In genomic region chr16:2883027-2883846, GRCh38 we compare ENCODE assay signal across 8 cellular contexts. TPM values are rescaled to one million over a fixed set of nuclear protein-coding genes. Genes with fewer than 3 reads are reported as not detected.
DNase-seq lines count a peak whose midpoint lies in the region; ATAC-seq, FAIRE-seq and TF ChIP-seq lines count a peak whose summit lies in the region.

FLYWCH2 (plus strand) TSS chr16:2883215; CDS start chr16:2896450, 13,235 bp downstream.

- no peaks in the 10 kb centered on the region for H3K9me3 ChIP-seq in kidney (ENCODE audit: control insufficient read depth in 1 of 2, low read length in 2 of 2)

- no peak for FAIRE-seq in kidney (lab: Jason Lieb, UNC)

- H3K4me1 ChIP-seq in kidney (ENCODE audit: control insufficient read depth in 1 of 2, insufficient read depth in 1 of 2, low read depth in 1 of 2, low read length in 2 of 2) = peaks cover 6 to 7% of the 10 kb centered on the region in 2 donors

- no peak for TF ChIP-seq CTCF in kidney (IDR thresholded peaks at IDR 0.05; ENCODE audit: borderline replicate concordance, extremely low read depth, insufficient read depth)

- H3K9ac ChIP-seq in kidney (ENCODE audit: low read length in 2 of 2) = peak within 1 kb of the TSS; percentile 61 to 90

- H3K4me3 ChIP-seq in kidney (ENCODE audit: low read length in 2 of 2) = peak within 1 kb of the TSS; percentile 90 to 91

- DNase-seq in AG20443 (ENCODE audit: low spot score) (peak; percentile 97), NCI-H510A (lab: John Stamatoyannopoulos, UW) (peak; percentile 73), cerebellum (ENCODE audit: low spot score) (peak; percentile 97), kidney (peak; percentile 99)
- DNase-seq in activated CD4-positive, alpha-beta T cell treated with anti-CD3 and anti-CD28 coated beads for 1 hour = peak; percentile 100
- peak; percentile 99 for DNase-seq in stimulated activated CD4-positive, alpha-beta T cell treated with anti-CD3 and anti-CD28 coated beads, Interleukin-15, amount 100 ng/mL, for 24 hours

- peak; percentile 86 for TF ChIP-seq POLR2A in GM19099 (IDR thresholded peaks at IDR 0.05; ENCODE audit: extremely low read depth, insufficient read length, low read depth)

- intact Hi-C loops in kidney (cut with DNase I) = no loop called here

- peak within 1 kb of the TSS; percentile 95 to 97 for H3K27ac ChIP-seq in kidney (ENCODE audit: low read depth in 2 of 2, low read length in 2 of 2)

- peak; percentile 70 for ATAC-seq in HG03432 (IDR thresholded peaks at IDR 0.05; ENCODE audit: unreplicated experiment)

- no peaks in the 10 kb centered on the region for H3K36me3 ChIP-seq in kidney (ENCODE audit: control insufficient read depth in 1 of 2, insufficient read depth in 2 of 2, low read length in 2 of 2)

RNA-seq across cellular contexts. Expression of gene FLYWCH2, which starts in this region (rescaled TPM):
- total RNA-seq in cerebellum (21.8 TPM), kidney (31.3 TPM)
- 52.5 TPM for polyA plus RNA-seq in kidney (ENCODE audit: insufficient read depth, low read depth, low replicate concordance)

Comparison
In these comparisons a context has a peak if more than half of its experiments do, and no peak if none do; other contexts are left out.
1. Peak in every context shown above with its lines: DNase-seq, ATAC-seq, H3K4me3 ChIP-seq and H3K27ac ChIP-seq.